Comparison of ENCODE assay signal across 9 cellular contexts in genomic region chr11:36131719-36132349, GRCh38.
DNase-seq lines count a peak whose midpoint lies in the region; ATAC-seq, FAIRE-seq and TF ChIP-seq lines count a peak whose summit lies in the region.
"Had no signal": no experiment of that assay in that cellular context is flagged by ENCODE, and none has a peak within 500 bp of the region (broad histone marks: within the 10 kb centered on the region; RNA-seq: fewer than 3 reads in every experiment).

No MANE protein-coding gene starts in this region.

- no peak for ATAC-seq in GM19023 (IDR thresholded peaks at IDR 0.05; ENCODE audit: unreplicated experiment)

- peak; percentile 75 for TF ChIP-seq CTCF in VCaP (conservative IDR thresholded peaks at IDR 0.05)

- DNase-seq in C1 segment of cervical spinal cord (lab: John Stamatoyannopoulos, UW), result peak in 13 of 14 donors; percentile 3 to 75 (median 38)
- DNase-seq in HTR-8/SVneo (ENCODE audit: insufficient read length, low spot score), result peak; percentile 23
- DNase-seq in glomerular endothelial cell (ENCODE audit: extremely low read depth, low read depth, low spot score), result peak; percentile 34
- DNase-seq in pulmonary artery endothelial cell (ENCODE audit: low read depth, low spot score), result peak; percentile 52
- no peak for DNase-seq in mesenteric fat pad (ENCODE audit: low spot score)
- no peak for DNase-seq in HuH-7.5 (ENCODE audit: low spot score)

- no peak overlapping the region for H3K27ac ChIP-seq in VCaP
- H3K27ac ChIP-seq: epithelial cell of prostate had no signal

- no peak for FAIRE-seq in HTR-8/SVneo (lab: Jason Lieb, UNC)

Comparison
In these comparisons a context has a peak if more than half of its experiments do, and no peak if none do; other contexts are left out.
1. DNase-seq: peak in C1 segment of cervical spinal cord (13 of 14), HTR-8/SVneo (single experiment), glomerular endothelial cell (single experiment) and pulmonary artery endothelial cell (single experiment); none in mesenteric fat pad (single experiment) and HuH-7.5 (single experiment).